In genomic region chr1:245361056-245361455, GRCh38 we compare ENCODE assay signal across 19 cellular contexts.
DNase-seq lines count a peak whose midpoint lies in the region; ATAC-seq and TF ChIP-seq lines count a peak whose summit lies in the region.
"Had no signal": no experiment of that assay in that cellular context is flagged by ENCODE, and none has a peak within 500 bp of the region (broad histone marks: within the 10 kb centered on the region; RNA-seq: fewer than 3 reads in every experiment).

No MANE protein-coding gene starts in this region.

- H3K4me1 ChIP-seq in BLaER1 = peaks cover 49% of the 10 kb centered on the region
- no peaks in the 10 kb centered on the region for H3K4me1 ChIP-seq in DND-41 (ENCODE audit: insufficient read depth, low read length)
- H3K4me1 ChIP-seq in right lobe of liver = no peaks in the 10 kb centered on the region
- H3K4me1 ChIP-seq: A549 had no signal

- H3K79me2 ChIP-seq in DND-41 (ENCODE audit: insufficient read depth, low read length) = no peaks in the 10 kb centered on the region

- H3K27ac ChIP-seq in BLaER1 (no peak overlapping the region), DND-41 (ENCODE audit: low read length) (no peak overlapping the region), right lobe of liver (no peak overlapping the region)
- H3K27ac ChIP-seq: A549 had no signal

- ATAC-seq in DND-41 (ENCODE audit: insufficient read depth, low read depth) = 0 out of 3 replicates have a peak, but pooled peaks have one; percentile 30
- no peak for ATAC-seq in right lobe of liver
- ATAC-seq: A549, GM12878, HCT116, HepG2 had no signal

- DNase-seq in DND-41 (no peak), NCI-H2171 treated with DMSO at 0.1 percent for 48 hours (lab: John Stamatoyannopoulos, UW) (peak; percentile 66), left kidney (ENCODE audit: low read depth, low spot score) (peak; percentile 73), NCI-H510A treated with DMSO at 0.1 percent for 48 hours (lab: John Stamatoyannopoulos, UW) (no peak), NCI-H774 (lab: John Stamatoyannopoulos, UW) (no peak), NOMO-1 treated with DMSO at 0.1 percent for 48 hours (lab: John Stamatoyannopoulos, UW; ENCODE audit: unreplicated experiment) (no peak), right lobe of liver (no peak)
- DNase-seq: AML-193, Calu3, DMS79 treated with DMSO at 0.1 percent for 48 hours, EL, GOT3, H7, HFFc6 had no signal

- H3K27me3 ChIP-seq in BLaER1 (no peaks in the 10 kb centered on the region), DND-41 (ENCODE audit: insufficient read depth, low read length, poor library complexity) (no peaks in the 10 kb centered on the region), right lobe of liver (no peaks in the 10 kb centered on the region)

- H3K9ac ChIP-seq in BLaER1 (no peak overlapping the region), DND-41 (ENCODE audit: low read depth, low read length) (no peak overlapping the region)

- WGBS in right lobe of liver (ENCODE audit: insufficient coverage, low coverage, low lambda C conversion rate, missing lambda C conversion rate) = 82% methylated on average over 9 of the region's 10 CpGs

- H3K9me3 ChIP-seq in BLaER1 (no peaks in the 10 kb centered on the region), DND-41 (ENCODE audit: insufficient read depth, low read length, severe bottlenecking) (peaks cover 4% of the 10 kb centered on the region), right lobe of liver (no peaks in the 10 kb centered on the region)
- H3K9me3 ChIP-seq: A549 had no signal

- peak overlapping the region; percentile 39 for H3K4me2 ChIP-seq in BLaER1
- H3K4me2 ChIP-seq in DND-41 (ENCODE audit: insufficient read depth, low read length) = no peak overlapping the region
- H3K4me2 ChIP-seq: A549 had no signal

- TF ChIP-seq CTCF in DND-41 (IDR thresholded peaks at IDR 0.05; ENCODE audit: borderline replicate concordance, extremely low read depth, low read length, poor library complexity, severe bottlenecking) = no peak
- TF ChIP-seq CTCF in right lobe of liver (IDR thresholded peaks at IDR 0.05) = no peak

- H2AFZ ChIP-seq in DND-41 (ENCODE audit: low read depth, low read length) = no peak overlapping the region

- H4K20me1 ChIP-seq in BLaER1 = no peaks in the 10 kb centered on the region
- no peaks in the 10 kb centered on the region for H4K20me1 ChIP-seq in DND-41 (ENCODE audit: insufficient read depth, low read length)

- H3K36me3 ChIP-seq in BLaER1 = no peaks in the 10 kb centered on the region
- H3K36me3 ChIP-seq in DND-41 (ENCODE audit: insufficient read depth, low read length) = no peaks in the 10 kb centered on the region
- no peaks in the 10 kb centered on the region for H3K36me3 ChIP-seq in right lobe of liver

- H3K4me3 ChIP-seq in BLaER1 (no peak overlapping the region), DND-41 (ENCODE audit: low read depth in 1 of 2, low read length in 2 of 2) (no peak overlapping the region), right lobe of liver (no peak overlapping the region)
- H3K4me3 ChIP-seq: A549, GM12878 had no signal

- TF ChIP-seq POLR2A in right lobe of liver (IDR thresholded peaks at IDR 0.05) = no peak

- intact Hi-C loops in right lobe of liver (cut with DNase I) = no loop called here

Comparison
In these comparisons a context has a peak if more than half of its experiments do, and no peak if none do; other contexts are left out.
1. DNase-seq: peak in NCI-H2171 treated with DMSO at 0.1 percent for 48 hours (single experiment) and left kidney (single experiment); none in DND-41 (single experiment), NCI-H510A treated with DMSO at 0.1 percent for 48 hours (single experiment), NCI-H774 (single experiment), NOMO-1 treated with DMSO at 0.1 percent for 48 hours (single experiment) and right lobe of liver (0 of 3).